ENCODE assay signal across 1 cellular context in the genomic region with DNA sequence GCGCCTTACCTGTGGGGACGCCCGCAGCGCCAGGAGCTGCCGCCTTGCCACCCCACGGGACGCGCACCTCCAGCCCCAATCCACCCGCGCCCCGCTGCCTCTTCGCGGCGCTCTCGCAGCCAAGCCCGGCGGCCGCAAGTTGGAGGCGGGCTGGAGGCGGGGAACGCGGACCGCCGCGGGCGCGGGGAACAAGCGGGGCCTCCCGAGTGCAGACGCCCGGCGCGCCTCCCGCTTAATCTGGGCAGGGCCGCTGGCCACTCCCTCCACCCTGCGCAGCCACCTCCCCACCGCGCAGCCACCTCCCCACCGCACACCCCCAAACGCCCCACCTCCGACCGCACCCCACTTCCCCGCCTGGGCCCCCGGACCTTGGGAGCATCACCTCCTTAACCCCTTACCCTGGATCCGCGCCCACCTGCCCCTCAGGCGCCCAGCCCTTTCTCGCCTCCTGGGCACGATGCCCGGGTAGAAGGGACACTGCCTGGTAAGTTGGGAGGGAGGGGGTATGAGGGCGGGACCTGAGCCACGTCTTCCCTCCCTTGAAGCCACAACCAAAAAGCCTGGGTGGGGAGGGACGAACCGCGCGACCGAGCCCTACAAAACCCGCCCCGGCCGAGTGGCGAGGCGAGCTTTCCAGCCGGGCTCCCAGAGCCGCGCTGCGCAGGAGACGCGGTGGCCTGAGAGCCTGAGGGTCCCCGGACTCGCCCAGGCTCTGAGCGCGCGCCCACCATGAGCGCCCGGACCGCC.
TF ChIP-seq lines count a peak whose summit lies in the region.

A gene (plus strand): TSS at position 627 of the 747 bp plus-strand sequence. CDS start 103 bp downstream, at position 730.
A gene (minus strand): TSS at position 208 of the 747 bp plus-strand sequence. CDS start 16,722 bp downstream, outside the sequence.

TF ChIP-seq in GM12878, 131 proteins besides CTCF, POLR2A, EP300 and RAD21:
- TF ChIP-seq SMAD1 (IDR thresholded peaks at IDR 0.05; ENCODE audit: low read depth, partially characterized antibody) = no peak
- 0 out of 2 replicates have a peak, but pooled peaks have one; percentile 17 for TF ChIP-seq CREB1 (IDR thresholded peaks at IDR 0.05; ENCODE audit: low read depth)
- peak; percentile 27; the same call in 1 of the 2 replicates for TF ChIP-seq RUNX3 (IDR thresholded peaks at IDR 0.05; ENCODE audit: low read length)
TF ChIP-seq in GM12878: peak in this region for 2.
